8 cellular contexts compared by ENCODE assay signal in the genomic region with DNA sequence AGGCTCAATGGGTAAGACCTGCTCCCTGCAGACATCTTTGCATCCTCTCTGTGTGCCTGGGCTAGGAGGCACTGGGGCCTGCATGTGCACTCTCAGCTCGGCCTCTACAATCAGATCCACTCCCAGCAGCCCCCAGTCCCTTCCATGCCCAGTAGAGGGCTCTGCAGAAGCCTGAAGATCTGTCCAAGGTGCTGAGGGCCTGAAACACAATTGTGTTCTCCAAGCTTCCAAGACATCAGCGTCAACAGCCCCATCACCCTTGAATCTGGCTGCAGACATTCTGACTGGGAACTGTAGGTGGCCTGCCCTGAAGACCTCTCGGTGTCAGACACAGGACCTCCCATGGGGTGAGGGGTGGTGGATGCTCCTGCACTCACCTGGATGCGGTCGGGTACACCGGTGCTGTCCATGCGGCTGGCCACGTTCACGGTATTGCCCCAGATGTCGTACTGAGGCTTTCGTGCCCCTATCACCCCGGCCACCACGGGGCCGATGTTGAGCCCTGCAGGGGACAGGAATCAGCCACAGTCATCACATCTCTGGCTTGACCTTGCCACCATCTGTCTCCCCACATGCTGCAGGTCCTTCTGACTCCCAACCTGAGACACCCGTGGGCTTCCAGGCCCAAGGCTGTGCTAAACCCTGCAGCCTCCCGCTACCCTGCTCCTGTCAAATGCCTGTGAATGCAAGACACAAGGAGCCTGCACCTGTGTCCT.
A peak's percentile ranks its signal among the peaks of the same experiment; 100 is the strongest.
DNase-seq lines count a peak whose midpoint lies in the region; ATAC-seq and TF ChIP-seq lines count a peak whose summit lies in the region.

No MANE protein-coding gene starts in this region.

- H2AFZ ChIP-seq in DND-41 (ENCODE audit: low read depth, low read length) (no peak overlapping the region), GM23248 (no peak overlapping the region), hepatocyte (no peak overlapping the region)

- H3K9me3 ChIP-seq in DND-41 (ENCODE audit: insufficient read depth, low read length, severe bottlenecking) (no peaks in the 10 kb centered on the region), GM23248 (ENCODE audit: low read depth) (no peaks in the 10 kb centered on the region), hepatocyte (ENCODE audit: low read depth) (no peaks in the 10 kb centered on the region)

- ATAC-seq in DND-41 (ENCODE audit: insufficient read depth, low read depth) = peak; percentile 97

- peaks cover 20% of the 10 kb centered on the region for H4K20me1 ChIP-seq in DND-41 (ENCODE audit: insufficient read depth, low read length)
- no peaks in the 10 kb centered on the region for H4K20me1 ChIP-seq in GM23248 (ENCODE audit: insufficient read depth)
- no peaks in the 10 kb centered on the region for H4K20me1 ChIP-seq in hepatocyte (ENCODE audit: insufficient read depth, poor library complexity, severe bottlenecking)

- H3K79me2 ChIP-seq in DND-41 (ENCODE audit: insufficient read depth, low read length) (no peaks in the 10 kb centered on the region), GM23248 (ENCODE audit: insufficient read depth) (no peaks in the 10 kb centered on the region), hepatocyte (no peaks in the 10 kb centered on the region)

- no peak overlapping the region for H3K4me2 ChIP-seq in DND-41 (ENCODE audit: insufficient read depth, low read length)
- no peak overlapping the region for H3K4me2 ChIP-seq in GM23248 (ENCODE audit: unreplicated experiment)
- no peak overlapping the region for H3K4me2 ChIP-seq in hepatocyte

- no peaks in the 10 kb centered on the region for H3F3A ChIP-seq in GM23248 (ENCODE audit: insufficient read depth)

- DNase-seq in DND-41 (peak; percentile 75), GM23248 (peak; percentile 83), NOMO-1 treated with DMSO at 0.1 percent for 48 hours (lab: John Stamatoyannopoulos, UW; ENCODE audit: unreplicated experiment) (peak; percentile 55), amniotic stem cell (lab: John Stamatoyannopoulos, UW) (peak; percentile 49), hepatocyte (ENCODE audit: low spot score) (peak; percentile 82), DMS153 (lab: John Stamatoyannopoulos, UW) (no peak), T1000 (lab: John Stamatoyannopoulos, UW) (no peak)
- DNase-seq in stimulated activated CD4-positive, alpha-beta T cell treated with anti-CD3 and anti-CD28 coated beads, Interleukin-4, amount 100 ng/mL, for 24 hours = peak; percentile 23

- H3K4me3 ChIP-seq in DND-41 (ENCODE audit: low read depth in 1 of 2, low read length in 2 of 2) (no peak overlapping the region), GM23248 (no peak overlapping the region), hepatocyte (no peak overlapping the region)

- H3K9me2 ChIP-seq in GM23248 (ENCODE audit: insufficient read depth) (no peaks in the 10 kb centered on the region), hepatocyte (replicated peaks; ENCODE audit: insufficient read depth) (no peaks in the 10 kb centered on the region)

- H3K27me3 ChIP-seq in DND-41 (ENCODE audit: insufficient read depth, low read length, poor library complexity) = no peaks in the 10 kb centered on the region
- no peaks in the 10 kb centered on the region for H3K27me3 ChIP-seq in GM23248 (replicated peaks; ENCODE audit: insufficient read depth)
- H3K27me3 ChIP-seq in hepatocyte = no peaks in the 10 kb centered on the region

- H3K9ac ChIP-seq in DND-41 (ENCODE audit: low read depth, low read length) (no peak overlapping the region), GM23248 (no peak overlapping the region)

- no peak overlapping the region for H3K27ac ChIP-seq in DND-41 (ENCODE audit: low read length)
- H3K27ac ChIP-seq in GM23248 = no peak overlapping the region
- H3K27ac ChIP-seq in hepatocyte = no peak overlapping the region

- in situ Hi-C loops in GM23248 (cut with MboI) = no loop called here

- 59 to 64% methylated on average over 16 of the region's 16 CpGs for WGBS in GM23248 (ENCODE audit: low coverage in 1 of 2, low lambda C conversion rate in 2 of 2, missing lambda C conversion rate in 2 of 2), 2 experiments
- 78% methylated on average over 16 of the region's 16 CpGs for WGBS in hepatocyte (ENCODE audit: low lambda C conversion rate, missing lambda C conversion rate)

- TF ChIP-seq CTCF in DND-41 (IDR thresholded peaks at IDR 0.05; ENCODE audit: borderline replicate concordance, extremely low read depth, low read length, poor library complexity, severe bottlenecking) (peak; percentile 92), hepatocyte (IDR thresholded peaks at IDR 0.05; ENCODE audit: poor library complexity) (peak; percentile 69)

- no peaks in the 10 kb centered on the region for H3K4me1 ChIP-seq in DND-41 (ENCODE audit: insufficient read depth, low read length)
- no peaks in the 10 kb centered on the region for H3K4me1 ChIP-seq in GM23248 (ENCODE audit: insufficient read depth)
- no peaks in the 10 kb centered on the region for H3K4me1 ChIP-seq in hepatocyte (ENCODE audit: insufficient read depth)

- H3K36me3 ChIP-seq in DND-41 (ENCODE audit: insufficient read depth, low read length) (no peaks in the 10 kb centered on the region), GM23248 (ENCODE audit: low read depth) (no peaks in the 10 kb centered on the region), hepatocyte (replicated peaks; ENCODE audit: insufficient read depth, low read depth) (no peaks in the 10 kb centered on the region)

Comparison
In these comparisons a context has a peak if more than half of its experiments do, and no peak if none do; other contexts are left out.
1. DNase-seq: peak in DND-41 (single experiment), GM23248 (single experiment), NOMO-1 treated with DMSO at 0.1 percent for 48 hours (single experiment), amniotic stem cell (single experiment), hepatocyte (single experiment) and stimulated activated CD4-positive, alpha-beta T cell treated with anti-CD3 and anti-CD28 coated beads, Interleukin-4, amount 100 ng/mL, for 24 hours (single experiment); none in DMS153 (single experiment) and T1000 (single experiment).